In the genomic region with DNA sequence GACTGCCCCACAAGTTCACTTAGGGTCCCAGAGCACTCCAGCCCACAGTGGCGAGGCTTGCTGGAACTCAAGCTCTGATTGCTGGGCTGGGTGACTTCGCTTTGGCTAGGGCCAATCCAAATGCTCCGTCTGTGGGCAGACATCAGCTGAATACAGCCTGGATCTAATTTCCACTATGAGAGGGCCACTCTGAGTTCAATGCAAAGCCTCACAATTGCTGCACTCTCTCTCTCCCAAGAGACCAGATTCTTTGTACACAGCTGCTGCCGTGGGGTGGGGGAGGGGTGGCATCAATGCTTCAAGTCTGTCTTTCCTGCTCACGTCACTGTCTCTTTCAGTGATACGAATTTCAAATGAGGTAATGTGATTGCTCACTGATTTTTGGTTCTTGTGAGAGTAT, we compare ENCODE assay signal across 22 cellular contexts. TPM values are rescaled to one million over a fixed set of nuclear protein-coding genes. Genes with fewer than 3 reads are reported as not detected.
A peak's percentile ranks its signal among the peaks of the same experiment; 100 is the strongest.
DNase-seq lines count a peak whose midpoint lies in the region; ATAC-seq and TF ChIP-seq lines count a peak whose summit lies in the region.
"Had no signal": no experiment of that assay in that cellular context is flagged by ENCODE, and none has a peak within 500 bp of the region (broad histone marks: within the 10 kb centered on the region; RNA-seq: fewer than 3 reads in every experiment).

No MANE protein-coding gene starts in this region.

- TF ChIP-seq POLR2A in ovary (IDR thresholded peaks at IDR 0.05) = no peak

- H3K4me1 ChIP-seq in ovary (ENCODE audit: insufficient read depth) = no peaks in the 10 kb centered on the region

- H3K27me3 ChIP-seq in ovary = no peaks in the 10 kb centered on the region
- H3K27me3 ChIP-seq: body of pancreas, upper lobe of left lung had no signal

- DNase-seq in NCI-H1417 (lab: John Stamatoyannopoulos, UW) = peak in 2 of 3 experiments; percentile 55 to 74
- DNase-seq in NCI-H1417 treated with DMSO at 0.1 percent for 48 hours (lab: John Stamatoyannopoulos, UW) = no peak
- DNase-seq in NCI-H524 treated with DMSO at 0.1 percent for 48 hours (lab: John Stamatoyannopoulos, UW) = peak; percentile 67
- peak; percentile 23 to 89 (median 68) for DNase-seq in head of caudate nucleus
- peak; percentile 50 for DNase-seq in retina
- DNase-seq in H4 (ENCODE audit: low spot score) = no peak
- DNase-seq in ovary = no peak
- DNase-seq: activated CD4-positive, alpha-beta T cell treated with anti-CD3 and anti-CD28 coated beads for 4 hours; activated CD8-positive, alpha-beta memory T cell treated with anti-CD3 and anti-CD28 coated beads, Interleukin-2, amount 50 U/mL, for 48 hours; activated naive CD4-positive, alpha-beta T cell; body of pancreas; CD4-positive, alpha-beta T cell; IMR-90; pancreas; SK-N-SH; spleen; upper lobe of left lung had no signal

- intact Hi-C loops in head of caudate nucleus (cut with DNase I) = no loop called here
- intact Hi-C loops in ovary (cut with DNase I) = no loop called here

- WGBS in ovary, 3 donors = 83 to 87% (median 85%) methylated on average over 6 of the region's 6 CpGs

- TF ChIP-seq CTCF in ovary (IDR thresholded peaks at IDR 0.05) = no peak

- no peaks in the 10 kb centered on the region for H3K36me3 ChIP-seq in ovary
- H3K36me3 ChIP-seq: pancreas, spleen, upper lobe of left lung had no signal

- no peak for ATAC-seq in HG03039 (IDR thresholded peaks at IDR 0.05; ENCODE audit: unreplicated experiment)
- ATAC-seq: body of pancreas; pancreas; stimulated activated memory B cell treated with anti-CD40 and anti-IgM and Interleukin-4, amounts not matched to agents 10 μg/mL and 1 μg/mL and 100 μg/mL, for 72 hours had no signal

- H3K4me3 ChIP-seq in ovary = no peak overlapping the region
- H3K4me3 ChIP-seq: body of pancreas, pancreas, spleen, upper lobe of left lung had no signal

- TF ChIP-seq EP300 in ovary (IDR thresholded peaks at IDR 0.05) = no peak

- H3K9me3 ChIP-seq in ovary = no peaks in the 10 kb centered on the region
- H3K9me3 ChIP-seq: body of pancreas, pancreas, upper lobe of left lung had no signal

- no peak overlapping the region for H3K27ac ChIP-seq in ovary
- H3K27ac ChIP-seq: body of pancreas, pancreas, spleen, upper lobe of left lung had no signal

RNA-seq across cellular contexts. Expression of a gene that starts 47.3 kb away (rescaled TPM):
- total RNA-seq in H4 (2014; rRNA removed; shearing (Covaris generic)) = 16.8 and 25.4 TPM in 2 replicates
- 10 to 100 TPM in 1 of 7 donors, 1 to 10 TPM in 6; 6.5 to 12.1 (median 8.8) TPM for total RNA-seq in ovary
- 10 to 100 TPM in 1 of 2 donors, 1 to 10 TPM in 1; 9.7 to 18.1 TPM for polyA plus RNA-seq in ovary

RNA-seq across cellular contexts. Expression of a gene that starts 50.5 kb away (rescaled TPM):
- 0.14 TPM in 1 of 2 replicates, not detected in the other for total RNA-seq in H4 (2014; rRNA removed; shearing (Covaris generic))
- total RNA-seq in ovary = under 1 TPM in 1 of 7 donors, not detected in 6; 0.22 TPM
- polyA plus RNA-seq in ovary = not detected
- total RNA-seq: A172; CD4-positive, alpha-beta T cell; dermis microvascular lymphatic vessel endothelial cell; glomerular endothelial cell; IMR-90; spleen; upper lobe of left lung had no signal
- polyA plus RNA-seq: IMR-90, pancreas, SK-N-SH, spleen had no signal

Comparison
In these comparisons a context has a peak if more than half of its experiments do, and no peak if none do; other contexts are left out.
1. DNase-seq: peak in NCI-H1417 (2 of 3), NCI-H524 treated with DMSO at 0.1 percent for 48 hours (single experiment), head of caudate nucleus (42 of 42) and retina (single experiment); none in NCI-H1417 treated with DMSO at 0.1 percent for 48 hours (single experiment), H4 (single experiment) and ovary (0 of 5).